Comparison of ENCODE assay signal across 8 cellular contexts in the genomic region with DNA sequence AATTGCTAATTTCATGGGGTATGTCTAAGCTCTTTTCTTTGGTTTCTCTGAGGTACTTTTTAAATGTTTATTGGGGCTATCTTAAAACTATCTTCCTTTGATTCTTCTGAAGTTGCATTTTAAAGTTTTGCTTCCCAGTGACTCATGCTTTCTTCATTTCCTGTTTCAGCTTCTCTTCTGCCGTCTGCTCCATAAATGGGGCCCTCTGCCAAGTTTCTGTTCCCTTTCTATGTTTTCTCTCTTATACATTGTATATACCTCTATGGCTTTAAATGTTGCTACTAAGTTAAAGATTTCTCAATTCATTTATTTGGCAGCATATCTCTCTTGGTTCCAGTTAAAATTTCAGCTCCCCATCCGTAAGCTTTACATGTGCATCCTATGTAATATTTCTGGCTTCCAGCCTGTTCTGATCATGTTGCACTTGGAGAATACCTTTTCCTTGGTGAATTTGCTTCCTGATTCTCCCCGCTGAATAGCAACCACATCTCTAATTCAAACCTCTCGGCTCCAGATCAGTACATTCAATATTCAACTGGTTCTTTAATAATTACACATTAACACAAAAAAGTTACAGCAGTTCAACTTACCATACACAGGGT.
DNase-seq lines count a peak whose midpoint lies in the region; ATAC-seq and TF ChIP-seq lines count a peak whose summit lies in the region.

No MANE protein-coding gene starts in this region.

- no peak for TF ChIP-seq POLR2A in sigmoid colon (IDR thresholded peaks at IDR 0.05)

- intact Hi-C loops in left colon (cut with DNase I, micrococcal nuclease), result no loop called here
- intact Hi-C loops in sigmoid colon (cut with DNase I), result no loop called here

- H3K4me1 ChIP-seq in sigmoid colon, result no peaks in the 10 kb centered on the region

- H3K4me3 Mint-ChIP-seq in activated CD8-positive, alpha-beta T cell treated with anti-CD3 and anti-CD28 coated beads, Interleukin-2, amount 10 ng/mL, durations not matched to agents 7 days and 5 days, result peak overlapping the region; percentile 24

- POLR2A ChIA-PET in activated CD8-positive, alpha-beta T cell treated with anti-CD3 and anti-CD28 coated beads, Interleukin-2, amount 10 ng/mL, durations not matched to agents 7 days and 5 days (lab: Charles Lee), result interaction anchor here (5.4 kb wide), 1 partner anchor 125 kb away, joined by 65 read pairs; a partner anchor contains a TSS

- H3K9me3 ChIP-seq in sigmoid colon, result no peaks in the 10 kb centered on the region

- H3K27me3 Mint-ChIP-seq in activated CD8-positive, alpha-beta T cell treated with anti-CD3 and anti-CD28 coated beads, Interleukin-2, amount 10 ng/mL, durations not matched to agents 7 days and 5 days (ENCODE audit: low read depth), result no peaks in the 10 kb centered on the region

- H3K27ac Mint-ChIP-seq in activated CD8-positive, alpha-beta T cell treated with anti-CD3 and anti-CD28 coated beads, Interleukin-2, amount 10 ng/mL, durations not matched to agents 7 days and 5 days, result peak overlapping the region; percentile 37

- H3K4me3 ChIP-seq in sigmoid colon, result no peak overlapping the region

- CTCF ChIA-PET in activated CD8-positive, alpha-beta T cell treated with anti-CD3 and anti-CD28 coated beads, Interleukin-2, amount 10 ng/mL, durations not matched to agents 7 days and 5 days (lab: Charles Lee), result interaction anchor here (1.6 to 5.4 kb wide), 2 partner anchors 64 to 124 kb away, joined by 4 to 57 read pairs; a partner anchor contains a TSS

- DNase-seq in GM13976 (ENCODE audit: low spot score) (peak; percentile 45), left colon (peak; percentile 41 to 46), OCI-M2 (lab: John Stamatoyannopoulos, UW; ENCODE audit: unreplicated experiment) (no peak), NCI-H524 (lab: John Stamatoyannopoulos, UW) (no peak), sigmoid colon (no peak)
- DNase-seq in activated CD8-positive, alpha-beta T cell treated with anti-CD3 and anti-CD28 coated beads, Interleukin-2, amount 10 ng/mL, durations not matched to agents 7 days and 5 days, result no peak

- H3K4me1 Mint-ChIP-seq in activated CD8-positive, alpha-beta T cell treated with anti-CD3 and anti-CD28 coated beads, Interleukin-2, amount 10 ng/mL, durations not matched to agents 7 days and 5 days (ENCODE audit: low read depth), result peaks cover 37% of the 10 kb centered on the region

- WGBS in sigmoid colon, 2 donors, result 28 to 40% methylated on average over 4 of the region's 4 CpGs

- ATAC-seq in GM21786 (IDR thresholded peaks at IDR 0.05; ENCODE audit: unreplicated experiment), result peak; percentile 76
- ATAC-seq in activated CD8-positive, alpha-beta T cell treated with anti-CD3 and anti-CD28 coated beads, Interleukin-2, amount 10 ng/mL, durations not matched to agents 7 days and 5 days, result peak; percentile 40
- peak; percentile 65 for ATAC-seq in left colon

- H3K27me3 ChIP-seq in sigmoid colon, result no peaks in the 10 kb centered on the region

- TF ChIP-seq EP300 in Ishikawa (IDR thresholded peaks at IDR 0.05; ENCODE audit: borderline replicate concordance) (no peak), sigmoid colon (IDR thresholded peaks at IDR 0.05) (no peak)

- H3K9me3 Mint-ChIP-seq in activated CD8-positive, alpha-beta T cell treated with anti-CD3 and anti-CD28 coated beads, Interleukin-2, amount 10 ng/mL, durations not matched to agents 7 days and 5 days (ENCODE audit: insufficient read depth), result peaks cover 15% of the 10 kb centered on the region

- in situ Hi-C loops in GM13976 (cut with MboI; ENCODE audit: low sequenced_read_pairs, unreplicated experiment), result no loop called here

- TF ChIP-seq CTCF in GM13976 (IDR thresholded peaks at IDR 0.05; ENCODE audit: borderline replicate concordance, control extremely low read depth, extremely low read depth, insufficient read depth, missing control alignments) (no peak), sigmoid colon (IDR thresholded peaks at IDR 0.05) (no peak)

- no peak for TF ChIP-seq RAD21 in Ishikawa (IDR thresholded peaks at IDR 0.05; ENCODE audit: low read depth)

- H3K36me3 ChIP-seq in sigmoid colon, result no peaks in the 10 kb centered on the region

- peaks cover 11% of the 10 kb centered on the region for H3K36me3 Mint-ChIP-seq in activated CD8-positive, alpha-beta T cell treated with anti-CD3 and anti-CD28 coated beads, Interleukin-2, amount 10 ng/mL, durations not matched to agents 7 days and 5 days (ENCODE audit: low read depth)

- no peak overlapping the region for H3K27ac ChIP-seq in sigmoid colon

TF ChIP-seq in Ishikawa, 13 proteins besides CTCF, POLR2A, EP300 and RAD21:
- TF ChIP-seq TCF12 (IDR thresholded peaks at IDR 0.05; ENCODE audit: low read depth), result no peak
- 0 out of 2 replicates have a peak, but pooled peaks have one; percentile 43 for TF ChIP-seq NFIC (IDR thresholded peaks at IDR 0.05)

Comparison
In these comparisons a context has a peak if more than half of its experiments do, and no peak if none do; other contexts are left out.
1. DNase-seq: peak in GM13976 (single experiment) and left colon (2 of 2); none in activated CD8-positive, alpha-beta T cell treated with anti-CD3 and anti-CD28 coated beads, Interleukin-2, amount 10 ng/mL, durations not matched to agents 7 days and 5 days (single experiment), OCI-M2 (single experiment), NCI-H524 (0 of 2) and sigmoid colon (single experiment).
2. Peak in every context shown above with its lines, with median percentiles within 50 percentile points of each other: ATAC-seq.